In genomic region chr22:20083157-20083890, GRCh38 we compare ENCODE assay signal across 10 cellular contexts. TPM values are rescaled to one million over a fixed set of nuclear protein-coding genes. Genes with fewer than 3 reads are reported as not detected.
DNase-seq lines count a peak whose midpoint lies in the region; ATAC-seq and TF ChIP-seq lines count a peak whose summit lies in the region.
"Had no signal": no experiment of that assay in that cellular context is flagged by ENCODE, and none has a peak within 500 bp of the region (broad histone marks: within the 10 kb centered on the region; RNA-seq: fewer than 3 reads in every experiment).

No MANE protein-coding gene starts in this region.

- H3K4me3 ChIP-seq in heart right ventricle (no peak overlapping the region), mesodermal cell (ENCODE audit: extremely low read depth, insufficient read depth, low read length, poor library complexity, severe bottlenecking) (no peak overlapping the region)

- H3K4me1 Mint-ChIP-seq in activated T-helper 2 cell treated with anti-CD3 and anti-CD28 coated beads, Interferon-gamma antibody, Interleukin-2, Interleukin-4, amounts not matched to agents 10 μg/mL and 5 μg/mL and 100 μg/mL, durations not matched to agents 14 hours and 24 hours and 36 hours (ENCODE audit: low read depth): peaks cover 26% of the 10 kb centered on the region

- H3K4me1 ChIP-seq in heart right ventricle (peaks cover 32 to 57% (median 52%) of the 10 kb centered on the region in 9 donors), mesodermal cell (ENCODE audit: control insufficient read depth, insufficient read depth, low read length, poor library complexity, severe bottlenecking) (peaks cover 13% of the 10 kb centered on the region)

- H3K4me3 Mint-ChIP-seq in activated T-helper 2 cell treated with anti-CD3 and anti-CD28 coated beads, Interferon-gamma antibody, Interleukin-2, Interleukin-4, amounts not matched to agents 10 μg/mL and 5 μg/mL and 100 μg/mL, durations not matched to agents 14 hours and 24 hours and 36 hours (ENCODE audit: low read depth): peak overlapping the region; percentile 9

- peak; percentile 12 for DNase-seq in left ventricle myocardium superior
- no peak for DNase-seq in heart right ventricle
- DNase-seq in activated T-helper 2 cell treated with anti-CD3 and anti-CD28 coated beads, Interferon-gamma antibody, Interleukin-2, Interleukin-4, amounts not matched to agents 10 μg/mL and 5 μg/mL and 100 μg/mL, durations not matched to agents 14 hours and 24 hours and 36 hours (ENCODE audit: low spot score): no peak
- no peak for DNase-seq in NCI-H510A treated with DMSO at 0.1 percent for 48 hours (lab: John Stamatoyannopoulos, UW)
- DNase-seq in T-helper 9 cell: no peak
- DNase-seq: NCI-H2081 treated with DMSO at 0.1 percent for 48 hours had no signal

- no peak for ATAC-seq in left ventricle myocardium superior
- ATAC-seq in heart right ventricle: no peak
- ATAC-seq in HG02763 (IDR thresholded peaks at IDR 0.05; ENCODE audit: unreplicated experiment): no peak
- no peak for ATAC-seq in GM21737 (IDR thresholded peaks at IDR 0.05; ENCODE audit: unreplicated experiment)

- H3K36me3 ChIP-seq in heart right ventricle (peaks cover 0 to 33% (median 26%) of the 10 kb centered on the region in 9 donors), mesodermal cell (ENCODE audit: control insufficient read depth, insufficient read depth, low read length) (peaks cover 48% of the 10 kb centered on the region)

- H3K27ac ChIP-seq in heart right ventricle: peak overlapping the region in 1 of 10 donors; percentile 35
- H3K27ac ChIP-seq in mesodermal cell (ENCODE audit: low read depth, low read length, severe bottlenecking): peak overlapping the region; percentile 6
- H3K27ac ChIP-seq: parathyroid adenoma had no signal

- 83 to 84% methylated on average over 10 of the region's 10 CpGs for WGBS in heart right ventricle, 2 donors
- 92 to 94% methylated on average over 8 of the region's 10 CpGs for WGBS in mesodermal cell (ENCODE audit: insufficient coverage in 2 of 2), 2 experiments

- no peaks in the 10 kb centered on the region for H3K27me3 ChIP-seq in heart right ventricle

- TF ChIP-seq CTCF in heart right ventricle (IDR thresholded peaks at IDR 0.05): no peak

- intact Hi-C loops in left ventricle myocardium superior (cut with micrococcal nuclease) (no loop called here), heart right ventricle (cut with DNase I) (loop anchor here in 3 of 10 donors (5.0 kb wide), 2 partner anchors 61 to 66 kb away; partner anchors contain the start of genes TANGO2 (in 2 of the 3) and ARVCF (in 1 of the 3))
- intact Hi-C loops in activated T-helper 2 cell treated with anti-CD3 and anti-CD28 coated beads, Interferon-gamma antibody, Interleukin-2, Interleukin-4, amounts not matched to agents 10 μg/mL and 5 μg/mL and 100 μg/mL, durations not matched to agents 14 hours and 24 hours and 36 hours (cut with micrococcal nuclease): loop anchor here (10.0 kb wide), 1 partner anchor 59 kb away; the partner anchor contains the start of gene TANGO2

- no peaks in the 10 kb centered on the region for H3K9me3 Mint-ChIP-seq in activated T-helper 2 cell treated with anti-CD3 and anti-CD28 coated beads, Interferon-gamma antibody, Interleukin-2, Interleukin-4, amounts not matched to agents 10 μg/mL and 5 μg/mL and 100 μg/mL, durations not matched to agents 14 hours and 24 hours and 36 hours

- H3K27ac Mint-ChIP-seq in activated T-helper 2 cell treated with anti-CD3 and anti-CD28 coated beads, Interferon-gamma antibody, Interleukin-2, Interleukin-4, amounts not matched to agents 10 μg/mL and 5 μg/mL and 100 μg/mL, durations not matched to agents 14 hours and 24 hours and 36 hours: peak overlapping the region; percentile 69

- peaks cover 43% of the 10 kb centered on the region for H3K36me3 Mint-ChIP-seq in activated T-helper 2 cell treated with anti-CD3 and anti-CD28 coated beads, Interferon-gamma antibody, Interleukin-2, Interleukin-4, amounts not matched to agents 10 μg/mL and 5 μg/mL and 100 μg/mL, durations not matched to agents 14 hours and 24 hours and 36 hours (ENCODE audit: low read depth)

- H3K9me3 ChIP-seq in heart right ventricle (no peaks in the 10 kb centered on the region), mesodermal cell (ENCODE audit: control insufficient read depth, low read length) (no peaks in the 10 kb centered on the region)

- no peaks in the 10 kb centered on the region for H3K27me3 Mint-ChIP-seq in activated T-helper 2 cell treated with anti-CD3 and anti-CD28 coated beads, Interferon-gamma antibody, Interleukin-2, Interleukin-4, amounts not matched to agents 10 μg/mL and 5 μg/mL and 100 μg/mL, durations not matched to agents 14 hours and 24 hours and 36 hours (ENCODE audit: low read depth)

RNA-seq across cellular contexts. Expression of gene DGCR8, which starts 3.3 kb away (rescaled TPM):
- total RNA-seq in left ventricle myocardium superior: 17.7 TPM
- total RNA-seq in heart right ventricle: 10 to 100 TPM; 11.4 to 20.0 (median 14.0) TPM
- 10 to 100 TPM in 1 of 2 donors, 1 to 10 TPM in 1; 8.3 to 26.3 TPM for polyA plus RNA-seq in heart right ventricle
- total RNA-seq in activated T-helper 2 cell treated with anti-CD3 and anti-CD28 coated beads, Interferon-gamma antibody, Interleukin-2, Interleukin-4, amounts not matched to agents 10 μg/mL and 5 μg/mL and 100 μg/mL, durations not matched to agents 14 hours and 24 hours and 36 hours: 63.1 and 66.4 TPM in 2 replicates
- 17.1 TPM for polyA plus RNA-seq in mesodermal cell (2013, experiment 1 of 2)
- polyA plus RNA-seq in mesodermal cell (2013, experiment 2 of 2): 15.7 TPM

RNA-seq across cellular contexts. Expression of gene RANBP1, which starts 32.6 kb away (rescaled TPM):
- 36.6 TPM for total RNA-seq in left ventricle myocardium superior
- 10 to 100 TPM; 31.8 to 55.8 (median 38.1) TPM for total RNA-seq in heart right ventricle
- 10 to 100 TPM; 39.4 to 71.7 TPM for polyA plus RNA-seq in heart right ventricle
- 444 and 452 TPM in 2 replicates for total RNA-seq in activated T-helper 2 cell treated with anti-CD3 and anti-CD28 coated beads, Interferon-gamma antibody, Interleukin-2, Interleukin-4, amounts not matched to agents 10 μg/mL and 5 μg/mL and 100 μg/mL, durations not matched to agents 14 hours and 24 hours and 36 hours
- 402 TPM for polyA plus RNA-seq in mesodermal cell (2013, experiment 1 of 2)
- polyA plus RNA-seq in mesodermal cell (2013, experiment 2 of 2): 385 TPM

RNA-seq across cellular contexts. Expression of gene TRMT2A, which starts 33.7 kb away (rescaled TPM):
- total RNA-seq in left ventricle myocardium superior (28.5 TPM), heart right ventricle (10 to 100 TPM; 18.4 to 29.6 (median 25.8) TPM)
- polyA plus RNA-seq in heart right ventricle: 10 to 100 TPM; 24.6 to 58.2 TPM
- 94.1 and 103 TPM in 2 replicates for total RNA-seq in activated T-helper 2 cell treated with anti-CD3 and anti-CD28 coated beads, Interferon-gamma antibody, Interleukin-2, Interleukin-4, amounts not matched to agents 10 μg/mL and 5 μg/mL and 100 μg/mL, durations not matched to agents 14 hours and 24 hours and 36 hours
- polyA plus RNA-seq in mesodermal cell (2013, experiment 1 of 2): 22.9 TPM
- 24.9 TPM for polyA plus RNA-seq in mesodermal cell (2013, experiment 2 of 2)

RNA-seq across cellular contexts. Expression of gene ZDHHC8, which starts 48.3 kb away (rescaled TPM):
- total RNA-seq in left ventricle myocardium superior: 51.6 TPM
- total RNA-seq in heart right ventricle: 10 to 100 TPM; 32.5 to 51.7 (median 37.5) TPM
- polyA plus RNA-seq in heart right ventricle: 10 to 100 TPM; 23.2 to 39.4 TPM
- total RNA-seq in activated T-helper 2 cell treated with anti-CD3 and anti-CD28 coated beads, Interferon-gamma antibody, Interleukin-2, Interleukin-4, amounts not matched to agents 10 μg/mL and 5 μg/mL and 100 μg/mL, durations not matched to agents 14 hours and 24 hours and 36 hours: 77.3 and 82.4 TPM in 2 replicates
- 49.3 TPM for polyA plus RNA-seq in mesodermal cell (2013, experiment 1 of 2)
- 40.6 TPM for polyA plus RNA-seq in mesodermal cell (2013, experiment 2 of 2)
